In genomic region chr20:32575805-32576204, GRCh38 we compare ENCODE assay signal across 20 cellular contexts. TPM values are rescaled to one million over a fixed set of nuclear protein-coding genes. Genes with fewer than 3 reads are reported as not detected.
DNase-seq lines count a peak whose midpoint lies in the region; ATAC-seq, FAIRE-seq and TF ChIP-seq lines count a peak whose summit lies in the region.
"Had no signal": no experiment of that assay in that cellular context is flagged by ENCODE, and none has a peak within 500 bp of the region (broad histone marks: within the 10 kb centered on the region; RNA-seq: fewer than 3 reads in every experiment).

No MANE protein-coding gene starts in this region.

- H2BK12ac ChIP-seq in H1 (ENCODE audit: low read depth, low read length) (peak overlapping the region; percentile 27; the same call in 1 of the 2 replicates), neuronal stem cell (ENCODE audit: low read length) (no peak overlapping the region)

- H2BK5ac ChIP-seq in H1 (ENCODE audit: low read depth, low read length) (no peak overlapping the region), neuronal stem cell (ENCODE audit: low read length) (no peak overlapping the region)

- no peak overlapping the region for H3K4ac ChIP-seq in H1 (replicated peaks; ENCODE audit: insufficient read length, low read depth, low read length)
- H3K4ac ChIP-seq in neuronal stem cell (ENCODE audit: low read length), result no peak overlapping the region

- H3K36me3 Mint-ChIP-seq in CD4-positive, alpha-beta T cell (ENCODE audit: low read depth), result peaks cover 5% of the 10 kb centered on the region

- peaks cover 65% of the 10 kb centered on the region for H3K4me1 Mint-ChIP-seq in CD4-positive, alpha-beta T cell (ENCODE audit: low read depth)

- H4K5ac ChIP-seq in H1 (ENCODE audit: insufficient read length, low read depth, low read length), result no peak overlapping the region

- H3K18ac ChIP-seq in H1 (ENCODE audit: extremely low read depth, low read length) (no peak overlapping the region), neuronal stem cell (ENCODE audit: low read length) (no peak overlapping the region)

- POLR2A ChIA-PET in AG04450 (lab: Yijun Ruan, JAX) (no interaction called here), H1 (lab: Charles Lee; ENCODE audit: partially characterized antibody) (interaction anchor here (1.2 kb wide), 1 partner anchor 9 kb away, joined by 3 read pairs; the partner anchor contains the start of gene NOL4L)
- POLR2A ChIA-PET in CD4-positive, alpha-beta T cell (lab: Charles Lee), result no interaction called here

- H3K14ac ChIP-seq in H1 (ENCODE audit: insufficient read length) (no peak overlapping the region), neuronal stem cell (ENCODE audit: low read length) (no peak overlapping the region)

- H3K27ac Mint-ChIP-seq in CD4-positive, alpha-beta T cell, result no peak overlapping the region
- H3K27ac Mint-ChIP-seq: B cell; CD4-positive, alpha-beta memory T cell; GM23338 had no signal

- no peak for TF ChIP-seq POLR2A in H1 (IDR thresholded peaks at IDR 0.05; ENCODE audit: control extremely low read depth in 1 of 2, low read depth in 2 of 2, low read length in 2 of 2)

- 99% methylated on average over 5 of the region's 5 CpGs; no CpG with 5 or more reads in 1 of the 2 experiments for WGBS in H1 (ENCODE audit: extremely low coverage in 1 of 2, insufficient coverage in 1 of 2, insufficient read length in 1 of 2, insufficient replicate concordance in 2 of 2, low coverage in 1 of 2, low lambda C conversion rate in 2 of 2, missing lambda C conversion rate in 1 of 2), 2 experiments
- no CpG with 5 or more reads among the region's 5 CpGs for WGBS in neuronal stem cell (ENCODE audit: extremely low coverage in 2 of 2, insufficient read length in 2 of 2, insufficient replicate concordance in 1 of 2), 2 donors

- TF ChIP-seq CTCF in AG04450 (IDR thresholded peaks at IDR 0.05; ENCODE audit: low read depth, low read length), result no peak
- TF ChIP-seq CTCF in CD4-positive, alpha-beta T cell (IDR thresholded peaks at IDR 0.05), result no peak
- TF ChIP-seq CTCF in H1 (IDR thresholded peaks at IDR 0.05; ENCODE audit: control extremely low read depth in 1 of 3, insufficient read depth in 1 of 3, low read depth in 1 of 3, low read length in 3 of 3), result no peak

- H3K27ac ChIP-seq in AG04450 (ENCODE audit: low read depth, low read length) (peak overlapping the region; percentile 21), H1 (ENCODE audit: low read depth, low read length) (no peak overlapping the region), neuronal stem cell (replicated peaks; ENCODE audit: low read length) (no peak overlapping the region)
- peak overlapping the region; percentile 40 for H3K27ac ChIP-seq in CD4-positive, alpha-beta T cell (ENCODE audit: low read depth, low read length)
- H3K27ac ChIP-seq: C4-2B had no signal

- no peak overlapping the region for H4K91ac ChIP-seq in H1 (replicated peaks; ENCODE audit: insufficient read length, low read length)
- no peak overlapping the region for H4K91ac ChIP-seq in neuronal stem cell (ENCODE audit: low read depth, low read length, poor library complexity)

- H3K56ac ChIP-seq in H1 (replicated peaks; ENCODE audit: insufficient read length, low read depth, low read length), result no peak overlapping the region

- H2BK120ac ChIP-seq in H1 (replicated peaks; ENCODE audit: low read depth, low read length) (no peak overlapping the region), neuronal stem cell (ENCODE audit: low read depth, low read length) (no peak overlapping the region)

- H3K23ac ChIP-seq in H1 (ENCODE audit: insufficient read length) (no peak overlapping the region), neuronal stem cell (ENCODE audit: low read depth, low read length, poor library complexity) (peak overlapping the region; percentile 37)

- no peak overlapping the region for H3K4me3 Mint-ChIP-seq in CD4-positive, alpha-beta T cell
- H3K4me3 Mint-ChIP-seq: B cell, GM23338 had no signal

- H3K4me3 ChIP-seq in AG04450 (ENCODE audit: low read depth, low read length), result no peak overlapping the region
- H3K4me3 ChIP-seq in H1 (ENCODE audit: extremely low read depth in 1 of 4, insufficient read depth in 2 of 4, low read depth in 3 of 4, low read length in 4 of 4), result no peak overlapping the region
- no peak overlapping the region for H3K4me3 ChIP-seq in neuronal stem cell (ENCODE audit: low read length in 2 of 2)
- H3K4me3 ChIP-seq: GM23338 had no signal

- H3K4me2 ChIP-seq in H1 (ENCODE audit: insufficient read depth in 1 of 2, low read depth in 2 of 2, low read length in 2 of 2), result no peak overlapping the region
- H3K4me2 ChIP-seq in neuronal stem cell (ENCODE audit: insufficient read depth, low read length, poor library complexity, severe bottlenecking), result no peak overlapping the region
- H3K4me2 ChIP-seq: GM23338 had no signal

- no peak for DNase-seq in AG04450 (ENCODE audit: low read depth, low spot score)
- DNase-seq in CD4-positive, alpha-beta T cell, result no peak
- DNase-seq in H1 (ENCODE audit: low read depth in 1 of 2, low spot score in 2 of 2), result no peak
- no peak for DNase-seq in neuronal stem cell (ENCODE audit: low spot score)
- no peak for DNase-seq in nucleus accumbens (lab: John Stamatoyannopoulos, UW)
- no peak for DNase-seq in activated CD4-positive, alpha-beta T cell treated with anti-CD3 and anti-CD28 coated beads, Interleukin-2, amount 50 U/mL, for 1 hour
- DNase-seq: 8988T; CD4-positive, alpha-beta memory T cell; DMS153; DMS79; GDM1; H7; Karpas-422 had no signal

- intact Hi-C loops in CD4-positive, alpha-beta T cell (cut with DNase I, micrococcal nuclease), result no loop called here

- ATAC-seq in CD4-positive, alpha-beta T cell (ENCODE audit: poor library complexity), result no peak
- ATAC-seq in GM18909 (IDR thresholded peaks at IDR 0.05; ENCODE audit: poor library complexity, unreplicated experiment), result no peak
- ATAC-seq: GM23338, HCT116 had no signal

- no peaks in the 10 kb centered on the region for H3K9me3 ChIP-seq in AG04450 (ENCODE audit: control insufficient read depth, insufficient read depth, low read length)
- no peaks in the 10 kb centered on the region for H3K9me3 ChIP-seq in CD4-positive, alpha-beta T cell (ENCODE audit: control insufficient read depth, low read length)
- H3K9me3 ChIP-seq in H1 (ENCODE audit: insufficient read depth in 2 of 2, low read depth in 1 of 2, low read length in 1 of 2), result no peaks in the 10 kb centered on the region
- H3K9me3 ChIP-seq in neuronal stem cell (replicated peaks in 1 of 2; ENCODE audit: control insufficient read depth in 2 of 2, insufficient read depth in 1 of 2, low read depth in 1 of 2, low read length in 2 of 2), result no peaks in the 10 kb centered on the region

- H3K79me1 ChIP-seq in H1 (ENCODE audit: low read depth, low read length), result no peaks in the 10 kb centered on the region
- H3K79me1 ChIP-seq in neuronal stem cell (ENCODE audit: low read depth, low read length), result no peaks in the 10 kb centered on the region

- H3K36me3 ChIP-seq in H1 (ENCODE audit: control insufficient read depth in 2 of 4, insufficient read depth in 4 of 4, low read length in 3 of 4), result no peaks in the 10 kb centered on the region
- H3K36me3 ChIP-seq in neuronal stem cell (replicated peaks in 1 of 2; ENCODE audit: control insufficient read depth in 2 of 2, insufficient read depth in 2 of 2, low read length in 2 of 2), result no peaks in the 10 kb centered on the region

- peaks cover 3% of the 10 kb centered on the region; the same call in 1 of the 2 replicates for H3K23me2 ChIP-seq in H1 (ENCODE audit: low read depth, low read length)

- CTCF ChIA-PET in AG04450 (lab: Charles Lee) (no interaction called here), H1 (lab: Charles Lee; ENCODE audit: partially characterized antibody) (interaction anchor here (0.9 to 1.9 kb wide), 10 partner anchors 16 to 304 kb away, joined by 3 to 7 read pairs (median 4); no protein-coding TSS in a partner anchor)
- CTCF ChIA-PET in CD4-positive, alpha-beta T cell (lab: Charles Lee), result no interaction called here

- no peaks in the 10 kb centered on the region for H3K27me3 ChIP-seq in AG04450 (ENCODE audit: control insufficient read depth, insufficient read depth, low read length)
- no peaks in the 10 kb centered on the region for H3K27me3 ChIP-seq in CD4-positive, alpha-beta T cell (ENCODE audit: control insufficient read depth, insufficient read depth, low read length)
- peaks cover 0 to 2% (median 1%) of the 10 kb centered on the region in 4 experiments; a peak in 3 of 7 replicates for H3K27me3 ChIP-seq in H1 (replicated peaks in 1 of 4; ENCODE audit: control insufficient read depth in 3 of 4, extremely low read depth in 1 of 4, insufficient read depth in 3 of 4, low read length in 3 of 4)
- no peaks in the 10 kb centered on the region for H3K27me3 ChIP-seq in neuronal stem cell (ENCODE audit: control insufficient read depth in 3 of 3, insufficient read depth in 3 of 3, low read depth in 1 of 3, low read length in 3 of 3)

- no peaks in the 10 kb centered on the region for H3K79me2 ChIP-seq in H1 (ENCODE audit: control insufficient read depth in 1 of 2, insufficient read depth in 2 of 2, low read length in 2 of 2)

- H4K20me1 ChIP-seq in H1 (replicated peaks in 1 of 2; ENCODE audit: control insufficient read depth in 1 of 2, insufficient read depth in 2 of 2, low read length in 2 of 2), result no peaks in the 10 kb centered on the region

- no peak for TF ChIP-seq EP300 in H1 (IDR thresholded peaks at IDR 0.05; ENCODE audit: borderline replicate concordance in 1 of 2, low read depth in 2 of 2, low read length in 2 of 2)

- no peak overlapping the region for H2BK15ac ChIP-seq in H1 (ENCODE audit: low read length)
- peak overlapping the region; percentile 13 for H2BK15ac ChIP-seq in neuronal stem cell (ENCODE audit: low read length)

- no peak overlapping the region for H2BK20ac ChIP-seq in H1 (ENCODE audit: low read length)

- no peak for TF ChIP-seq RAD21 in H1 (IDR thresholded peaks at IDR 0.05 in 1 of 2, conservative IDR thresholded peaks at IDR 0.05 in 1 of 2; ENCODE audit: low read depth in 2 of 2, low read length in 2 of 2)

- H4K8ac ChIP-seq in H1 (ENCODE audit: extremely low read depth, insufficient read depth, low read length), result no peak overlapping the region
- H4K8ac ChIP-seq in neuronal stem cell (ENCODE audit: low read depth, low read length), result no peak overlapping the region

- no peak overlapping the region for H3K9ac ChIP-seq in H1 (replicated peaks in 1 of 4; ENCODE audit: extremely low read depth in 1 of 4, low read depth in 3 of 4, low read length in 3 of 4)
- H3K9ac ChIP-seq in neuronal stem cell (ENCODE audit: low read depth, low read length, poor library complexity), result no peak overlapping the region

- H2AK5ac ChIP-seq in H1 (ENCODE audit: low read depth, low read length) (no peak overlapping the region), neuronal stem cell (ENCODE audit: low read depth, low read length) (peak overlapping the region; percentile 82)

- H2AFZ ChIP-seq in H1 (ENCODE audit: low read length) (no peak overlapping the region), neuronal stem cell (ENCODE audit: low read length) (no peak overlapping the region)
- H2AFZ ChIP-seq: GM23338 had no signal

- no peaks in the 10 kb centered on the region for H3K9me3 Mint-ChIP-seq in CD4-positive, alpha-beta T cell
- H3K9me3 Mint-ChIP-seq: CD4-positive, alpha-beta memory T cell; GM23338 had no signal

- FAIRE-seq in H1 (lab: Jason Lieb, UNC), result no peak
- FAIRE-seq: GM12892, GM18507 had no signal

- H3K4me1 ChIP-seq in H1 (replicated peaks in 1 of 4; ENCODE audit: control insufficient read depth in 3 of 4, insufficient read depth in 4 of 4, low read length in 3 of 4) (peaks cover 0 to 18% (median 3%) of the 10 kb centered on the region in 4 experiments; a peak in 5 of 7 replicates), neuronal stem cell (ENCODE audit: control insufficient read depth in 2 of 2, insufficient read depth in 1 of 2, low read depth in 1 of 2, low read length in 2 of 2) (peaks cover 8 to 24% of the 10 kb centered on the region in 2 donors)

- H3K27me3 Mint-ChIP-seq in CD4-positive, alpha-beta T cell, result no peaks in the 10 kb centered on the region
- H3K27me3 Mint-ChIP-seq: CD4-positive, alpha-beta memory T cell had no signal

RNA-seq across cellular contexts. Expression of gene NOL4L, which starts 9.3 kb away (rescaled TPM):
- polyA plus RNA-seq in AG04450 (2011; rRNA removed), result 6.7 and 8.3 TPM in 2 replicates
- 10.5 and 13.8 TPM in 2 replicates for polyA minus RNA-seq in AG04450 (2011; rRNA and poly(A)+ RNA removed)
- total RNA-seq in CD4-positive, alpha-beta T cell, result 10 to 100 TPM; 53.1 to 55.6 TPM
- total RNA-seq in H1 (2021; fragmentation: NEBNext Ultra II Directional; extraction: Animal tissue kit (Norgen Biotek cat#: 25700)), result 23.5 and 23.7 TPM in 2 replicates
- polyA plus RNA-seq in H1 (2011; rRNA removed), result 15.3 and 24.9 TPM in 2 replicates
- polyA plus RNA-seq in H1 (2011; cell fraction: cytosol; rRNA removed), result 11.7 TPM
- 37.7 TPM for polyA plus RNA-seq in H1 (2011; cell fraction: nucleus; rRNA removed)
- 18.6 to 23.1 TPM (median 21.2 TPM) in 4 replicates for polyA plus RNA-seq in H1 (2012, experiment 1 of 2)
- 15.5 TPM for polyA plus RNA-seq in H1 (2012, experiment 2 of 2)
- polyA plus RNA-seq in H1 (2013, experiment 1 of 2), result 16.7 TPM
- polyA plus RNA-seq in H1 (2013, experiment 2 of 2), result 18.6 TPM
- polyA minus RNA-seq in H1 (2011; rRNA and poly(A)+ RNA removed), result 8.1 and 8.9 TPM in 2 replicates
- polyA minus RNA-seq in H1 (2011; cell fraction: cytosol; rRNA and poly(A)+ RNA removed), result 14.1 TPM
- 14.4 TPM for polyA minus RNA-seq in H1 (2011; cell fraction: nucleus; rRNA and poly(A)+ RNA removed)
- 27.2 TPM for polyA plus RNA-seq in neuronal stem cell (2013, experiment 1 of 2)
- polyA plus RNA-seq in neuronal stem cell (2013, experiment 2 of 2), result 27.3 TPM

Comparison
In these comparisons a context has a peak if more than half of its experiments do, and no peak if none do; other contexts are left out.
1. H3K27ac ChIP-seq: peak in AG04450 (single experiment) and CD4-positive, alpha-beta T cell (single experiment); none in H1 (single experiment) and neuronal stem cell (single experiment).